Comparison of ENCODE assay signal across 8 cellular contexts in the genomic region with DNA sequence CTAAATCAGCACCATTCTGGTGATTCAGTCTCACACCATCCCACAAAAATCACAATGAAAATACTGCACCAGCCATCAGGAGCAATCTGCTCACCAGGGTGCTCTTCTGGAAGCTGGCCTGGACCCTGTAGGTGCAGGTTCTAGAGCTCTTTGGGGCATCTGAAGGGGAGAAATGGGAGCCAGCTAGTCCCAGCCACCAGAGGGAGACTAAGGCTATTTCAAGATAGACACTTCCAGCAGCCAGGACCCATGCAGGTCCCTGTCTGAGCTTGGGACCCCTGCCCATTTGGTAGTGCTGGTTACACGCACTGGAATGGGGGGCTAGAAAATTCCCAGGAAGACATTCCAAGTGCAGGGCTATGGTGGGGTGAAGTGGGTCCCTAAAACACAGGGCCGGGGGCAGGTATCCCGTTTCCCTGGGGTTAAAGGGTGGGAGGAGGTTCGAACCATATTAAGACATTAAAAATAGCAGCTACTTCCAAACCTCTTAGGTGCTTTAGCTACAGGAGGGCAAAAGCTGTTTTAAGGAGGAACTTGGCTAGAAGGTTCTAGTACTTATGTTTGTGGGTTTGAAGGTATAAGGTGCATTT.
DNase-seq lines count a peak whose midpoint lies in the region; ATAC-seq and TF ChIP-seq lines count a peak whose summit lies in the region.

No MANE protein-coding gene starts in this region.

- no peak overlapping the region for H3K4me2 ChIP-seq in OCI-LY3 (ENCODE audit: low read length)

- H3K9me3 ChIP-seq in OCI-LY3 (ENCODE audit: insufficient read depth, low read length): no peaks in the 10 kb centered on the region

- no peak overlapping the region for H2AFZ ChIP-seq in OCI-LY3 (ENCODE audit: low read depth, low read length)

- peaks cover 69% of the 10 kb centered on the region for H3K4me1 ChIP-seq in OCI-LY3 (ENCODE audit: low read length)

- no peaks in the 10 kb centered on the region for H3K27me3 ChIP-seq in OCI-LY3 (ENCODE audit: low read depth, low read length)

- H3K9ac ChIP-seq in OCI-LY3 (ENCODE audit: low read length): no peak overlapping the region

- H3K27ac ChIP-seq in OCI-LY3 (ENCODE audit: low read length): peak overlapping the region; percentile 37

- peaks cover 45% of the 10 kb centered on the region for H3K36me3 ChIP-seq in OCI-LY3 (replicated peaks; ENCODE audit: low read depth, low read length)

- peak; percentile 54 for ATAC-seq in left lobe of liver
- no peak for ATAC-seq in HG03442 (IDR thresholded peaks at IDR 0.05; ENCODE audit: unreplicated experiment)
- no peak for ATAC-seq in GM19023 (IDR thresholded peaks at IDR 0.05; ENCODE audit: unreplicated experiment)

- DNase-seq in AG09309 (ENCODE audit: low read depth) (no peak), astrocyte of the spinal cord (ENCODE audit: low read depth, low spot score) (peak; percentile 53), left lobe of liver (ENCODE audit: low spot score) (no peak), SKM-1 treated with dmso at 0.1 percent for 144 hours (lab: John Stamatoyannopoulos, UW; ENCODE audit: unreplicated experiment) (no peak)

- H4K20me1 ChIP-seq in OCI-LY3 (ENCODE audit: insufficient read depth, low read length): no peaks in the 10 kb centered on the region

- H3K79me2 ChIP-seq in OCI-LY3 (ENCODE audit: low read length): no peaks in the 10 kb centered on the region

- TF ChIP-seq CTCF in AG09309 (IDR thresholded peaks at IDR 0.05; ENCODE audit: control insufficient read depth, insufficient read depth, low read depth, low read length, missing control alignments): peak; percentile 75
- peak; percentile 68 for TF ChIP-seq CTCF in GM12873 (IDR thresholded peaks at IDR 0.05; ENCODE audit: insufficient read depth, low read depth, low read length, missing control alignments)
- TF ChIP-seq CTCF in OCI-LY3 (IDR thresholded peaks at IDR 0.05; ENCODE audit: low read depth, low read length): peak; percentile 93
- TF ChIP-seq CTCF in astrocyte of the spinal cord (IDR thresholded peaks at IDR 0.05; ENCODE audit: low read depth, low read length): peak; percentile 79

- H3K4me3 ChIP-seq in AG09309 (ENCODE audit: control insufficient read depth, low read depth, low read length) (no peak overlapping the region), OCI-LY3 (ENCODE audit: low read length) (no peak overlapping the region), astrocyte of the spinal cord (ENCODE audit: low read depth, low read length) (no peak overlapping the region)

- in situ Hi-C loops in astrocyte of the spinal cord (cut with HindIII; ENCODE audit: low sequenced_read_pairs): no loop called here
